Comparison of ENCODE assay signal across 29 cellular contexts in the genomic region with DNA sequence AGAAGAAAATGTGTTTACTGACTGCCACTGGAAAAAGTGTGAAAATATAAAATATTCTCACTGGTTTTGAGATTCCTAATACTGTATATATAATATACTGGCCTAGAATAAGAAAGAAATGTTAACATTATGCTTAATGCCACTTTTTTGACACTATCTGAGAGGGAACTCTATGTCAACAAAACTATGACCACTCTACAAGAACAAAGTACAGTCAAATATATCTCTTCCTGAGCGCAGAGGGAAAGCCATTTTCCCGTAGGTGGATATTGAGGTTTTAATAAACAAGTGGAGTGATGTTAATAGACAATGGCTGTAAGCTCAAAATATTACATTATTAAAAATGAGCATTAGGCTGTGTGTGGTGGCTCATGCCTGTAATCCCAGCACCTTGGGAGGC. TPM values are rescaled to one million over a fixed set of nuclear protein-coding genes. Genes with fewer than 3 reads are reported as not detected.
DNase-seq lines count a peak whose midpoint lies in the region; ATAC-seq, FAIRE-seq and TF ChIP-seq lines count a peak whose summit lies in the region.
"Had no signal": no experiment of that assay in that cellular context is flagged by ENCODE, and none has a peak within 500 bp of the region (broad histone marks: within the 10 kb centered on the region; RNA-seq: fewer than 3 reads in every experiment).

No MANE protein-coding gene starts in this region.

- FAIRE-seq in HepG2 (lab: Jason Lieb, UNC) = no peak
- FAIRE-seq: A204.1, A549, D721Med had no signal

- in situ Hi-C loops in HepG2 (cut with HindIII; ENCODE audit: extremely low pct_ligation_motif_present, low pct_unique_long_range_greater_than_20kb) = no loop called here

- H3K4me2 ChIP-seq in HepG2 (ENCODE audit: low read depth, low read length) = peak overlapping the region; percentile 41
- H3K4me2 ChIP-seq: A549, BLaER1 had no signal

- ATAC-seq in HepG2 = peak; percentile 80
- ATAC-seq: A549; CD8-positive, alpha-beta T cell had no signal

- H3K27me3 ChIP-seq in HepG2 (ENCODE audit: control insufficient read depth in 1 of 2, insufficient read depth in 2 of 2, low read length in 2 of 2) (no peaks in the 10 kb centered on the region), esophagus muscularis mucosa (no peaks in the 10 kb centered on the region)
- H3K27me3 ChIP-seq: BE2C; BLaER1; BLaER1 treated with 17β-estradiol and CSF1 and Interleukin-3, amounts not matched to agents 10 nM and 100 nM had no signal

- H3K9ac ChIP-seq in HepG2 (ENCODE audit: insufficient read depth, low read depth, low read length) = no peak overlapping the region
- H3K9ac ChIP-seq: BLaER1; BLaER1 treated with 17β-estradiol and CSF1 and Interleukin-3, amounts not matched to agents 10 nM and 100 nM had no signal

- peaks cover 8% of the 10 kb centered on the region for H3K79me2 ChIP-seq in HepG2 (ENCODE audit: insufficient read depth, low read length)

- 37% methylated on average over 2 of the region's 2 CpGs for whole genome bisulfite sequencing in HepG2 (ENCODE audit: low lambda C conversion rate)
- 98% methylated on average over 2 of the region's 2 CpGs for WGBS in esophagus muscularis mucosa

- no peak for TF ChIP-seq POLR2A in HepG2 (IDR thresholded peaks at IDR 0.05; ENCODE audit: insufficient read depth in 1 of 2, low read depth in 2 of 2, low read length in 2 of 2)
- no peak for TF ChIP-seq POLR2A in esophagus muscularis mucosa (IDR thresholded peaks at IDR 0.05; ENCODE audit: low read depth)

- no peaks in the 10 kb centered on the region for H3K9me3 ChIP-seq in HepG2 (ENCODE audit: low read length)
- H3K9me3 ChIP-seq in esophagus muscularis mucosa = no peaks in the 10 kb centered on the region
- H3K9me3 ChIP-seq: A549; BE2C; BLaER1; BLaER1 treated with 17β-estradiol and CSF1 and Interleukin-3, amounts not matched to agents 10 nM and 100 nM; Caco-2 had no signal

- TF ChIP-seq EP300 in HepG2 (IDR thresholded peaks at IDR 0.05; ENCODE audit: low read depth in 2 of 2, low read length in 2 of 2) = 0 out of 4 replicates have a peak, but pooled peaks of 1 of the 2 experiments have one; percentile 27
- no peak for TF ChIP-seq EP300 in HepG2 (CRISPR knock-in tag; IDR thresholded peaks at IDR 0.05; ENCODE audit: borderline replicate concordance)
- no peak for TF ChIP-seq EP300 in esophagus muscularis mucosa (IDR thresholded peaks at IDR 0.05)

- TF ChIP-seq RAD21 in HepG2 (CRISPR knock-in tag; IDR thresholded peaks at IDR 0.05) = no peak

- H3K27ac ChIP-seq in HepG2 (ENCODE audit: extremely low read length, insufficient read depth, low read length) (peak overlapping the region; percentile 60), esophagus muscularis mucosa (replicated peaks in 1 of 4) (no peak overlapping the region)
- H3K27ac ChIP-seq: 22Rv1; A549; BLaER1; BLaER1 treated with 17β-estradiol and CSF1 and Interleukin-3, amounts not matched to agents 10 nM and 100 nM; C4-2B had no signal

- H3K4me1 ChIP-seq in HepG2 (ENCODE audit: insufficient read depth, low read length) (peaks cover 53% of the 10 kb centered on the region), esophagus muscularis mucosa (peaks cover 0 to 8% (median 3%) of the 10 kb centered on the region in 4 donors)
- H3K4me1 ChIP-seq: A549, BE2C, BLaER1, Caco-2 had no signal

- H3K36me3 ChIP-seq in HepG2 (replicated peaks in 1 of 2; ENCODE audit: control insufficient read depth in 1 of 2, insufficient read depth in 2 of 2, low read length in 2 of 2) (peaks cover 9 to 32% of the 10 kb centered on the region in 2 experiments), esophagus muscularis mucosa (peaks cover 0 to 13% (median 1%) of the 10 kb centered on the region in 4 donors)

- intact Hi-C loops in HepG2 (cut with micrococcal nuclease; ENCODE audit: unreplicated experiment) = no loop called here
- intact Hi-C loops in esophagus muscularis mucosa (cut with DNase I) = no loop called here

- BruUV-seq in HepG2 (replicated peaks; lab: Mats Ljungman, UMichigan) = no TSS peak

- POLR2A ChIA-PET in HepG2 (lab: Yijun Ruan, JAX) = interaction anchor here (1.0 kb wide), 1 partner anchor 25 kb away, joined by 5 read pairs; a partner anchor contains a TSS

- DNase-seq in HepG2 (ENCODE audit: low spot score) = peak; percentile 51
- no peak for DNase-seq in esophagus muscularis mucosa (ENCODE audit: extremely low spot score)
- DNase-seq: 8988T; ACHN; AML-193; BE2C; C1 segment of cervical spinal cord; Caco-2; Calu3; CD4-positive, alpha-beta memory T cell; CD4-positive, alpha-beta T cell; CD4-positive, CD25-positive, alpha-beta regulatory T cell; CD8-positive, alpha-beta memory T cell; CD8-positive, alpha-beta T cell; COR-L47; DMS 273 treated with DMSO at 0.1 percent for 48 hours; DMS153; DMS53; DMS79; DMS79 treated with DMSO at 0.1 percent for 48 hours; DND-41; EL had no signal

- H2AFZ ChIP-seq in HepG2 (ENCODE audit: low read length) = no peak overlapping the region

- no peak overlapping the region; a peak in 1 of 6 replicates for H3K4me3 ChIP-seq in HepG2 (replicated peaks in 1 of 3; ENCODE audit: insufficient read depth in 1 of 3, low read depth in 2 of 3, low read length in 3 of 3)
- no peak overlapping the region for H3K4me3 ChIP-seq in esophagus muscularis mucosa
- H3K4me3 ChIP-seq: A549; BLaER1; BLaER1 treated with 17β-estradiol and CSF1 and Interleukin-3, amounts not matched to agents 10 nM and 100 nM had no signal

- no peak for TF ChIP-seq CTCF in HepG2 (CRISPR knock-in tag; IDR thresholded peaks at IDR 0.05)
- TF ChIP-seq CTCF in esophagus muscularis mucosa (IDR thresholded peaks at IDR 0.05) = no peak

- no peaks in the 10 kb centered on the region for H4K20me1 ChIP-seq in HepG2 (ENCODE audit: insufficient read depth, low read length)

- CTCF ChIA-PET in HepG2 (lab: Yijun Ruan, JAX; ENCODE audit: low intra/inter-chr PET ratio, low total read pairs) = no interaction called here

TF ChIP-seq in HepG2, 621 proteins besides CTCF, POLR2A, EP300 and RAD21 (continues in another document):
- TF ChIP-seq NR3C1 (CRISPR knock-in tag; IDR thresholded peaks at IDR 0.05) (no peak), EHMT2 (IDR thresholded peaks at IDR 0.05; ENCODE audit: borderline replicate concordance, low read depth, low read length) (no peak)

RNA-seq across cellular contexts. Expression of a gene that starts 24.9 kb away (rescaled TPM):
- 64.6 and 80.2 TPM in 2 replicates for total RNA-seq in HepG2 (2016; rRNA removed; fragmentation: Illumina TruSeq; extraction: Trizol)
- total RNA-seq in HepG2 (2016; cell fraction: cytosol; rRNA removed; fragmentation: Illumina TruSeq; extraction: Trizol; ENCODE audit: low read depth) = 73.1 and 82.6 TPM in 2 replicates
- total RNA-seq in HepG2 (2016; cell fraction: insoluble cytoplasmic fraction; rRNA removed; fragmentation: Illumina TruSeq; extraction: Trizol) = 63.7 and 77.9 TPM in 2 replicates
- total RNA-seq in HepG2 (2016; cell fraction: membrane; rRNA removed; fragmentation: Illumina TruSeq; extraction: Trizol) = 106 and 122 TPM in 2 replicates
- 32.6 and 33.3 TPM in 2 replicates for total RNA-seq in HepG2 (2016; cell fraction: nucleus; rRNA removed; fragmentation: Illumina TruSeq; extraction: Trizol)
- 57.0 and 67.5 TPM in 2 replicates for polyA plus RNA-seq in HepG2 (2011; rRNA removed)
- 51.3 and 61.3 TPM in 2 replicates for polyA plus RNA-seq in HepG2 (2011; cell fraction: cytosol; rRNA removed)
- 14.6 and 17.6 TPM in 2 replicates for polyA plus RNA-seq in HepG2 (2011; cell fraction: nucleus; rRNA removed)
- 54.2 and 60.4 TPM in 2 replicates for polyA plus RNA-seq in HepG2 (2012)
- polyA plus RNA-seq in HepG2 (2016; cell fraction: cytosol; fragmentation: Illumina TruSeq; extraction: Trizol; ENCODE audit: low read depth) = 97.6 and 109 TPM in 2 replicates
- polyA plus RNA-seq in HepG2 (2016; cell fraction: insoluble cytoplasmic fraction; fragmentation: Illumina TruSeq; extraction: Trizol; ENCODE audit: low read depth) = 80.7 and 81.4 TPM in 2 replicates
- polyA plus RNA-seq in HepG2 (2016; cell fraction: membrane; fragmentation: Illumina TruSeq; extraction: Trizol; ENCODE audit: low read depth) = 106 and 108 TPM in 2 replicates
- polyA plus RNA-seq in HepG2 (2016; cell fraction: nucleus; fragmentation: Illumina TruSeq; extraction: Trizol; ENCODE audit: insufficient read depth, low read depth) = 40.8 and 43.1 TPM in 2 replicates
- 29.2 and 36.0 TPM in 2 replicates for polyA minus RNA-seq in HepG2 (2011; rRNA and poly(A)+ RNA removed; ENCODE audit: low replicate concordance)
- polyA minus RNA-seq in HepG2 (2011; cell fraction: cytosol; rRNA and poly(A)+ RNA removed) = 18.1 and 22.4 TPM in 2 replicates
- polyA minus RNA-seq in HepG2 (2011; cell fraction: nucleus; rRNA and poly(A)+ RNA removed) = 25.2 and 25.4 TPM in 2 replicates
- total RNA-seq in esophagus muscularis mucosa = 10 to 100 TPM; 16.9 to 20.9 (median 18.4) TPM

RNA-seq across cellular contexts. Expression of a gene that starts 25.5 kb away (rescaled TPM):
- total RNA-seq in HepG2 (2016; rRNA removed; fragmentation: Illumina TruSeq; extraction: Trizol) = 26.0 and 28.0 TPM in 2 replicates
- total RNA-seq in HepG2 (2016; cell fraction: cytosol; rRNA removed; fragmentation: Illumina TruSeq; extraction: Trizol; ENCODE audit: low read depth) = 38.2 and 38.5 TPM in 2 replicates
- 24.7 and 29.3 TPM in 2 replicates for total RNA-seq in HepG2 (2016; cell fraction: insoluble cytoplasmic fraction; rRNA removed; fragmentation: Illumina TruSeq; extraction: Trizol)
- total RNA-seq in HepG2 (2016; cell fraction: membrane; rRNA removed; fragmentation: Illumina TruSeq; extraction: Trizol) = 21.6 and 25.0 TPM in 2 replicates
- 29.9 and 30.1 TPM in 2 replicates for total RNA-seq in HepG2 (2016; cell fraction: nucleus; rRNA removed; fragmentation: Illumina TruSeq; extraction: Trizol)
- polyA plus RNA-seq in HepG2 (2011; rRNA removed) = 12.7 and 15.4 TPM in 2 replicates
- polyA plus RNA-seq in HepG2 (2011; cell fraction: cytosol; rRNA removed) = 12.8 and 14.3 TPM in 2 replicates
- 8.4 and 10.7 TPM in 2 replicates for polyA plus RNA-seq in HepG2 (2011; cell fraction: nucleus; rRNA removed)
- polyA plus RNA-seq in HepG2 (2012) = 7.3 and 8.6 TPM in 2 replicates
- 6.3 and 6.7 TPM in 2 replicates for polyA plus RNA-seq in HepG2 (2016; cell fraction: cytosol; fragmentation: Illumina TruSeq; extraction: Trizol; ENCODE audit: low read depth)
- 17.7 and 22.2 TPM in 2 replicates for polyA plus RNA-seq in HepG2 (2016; cell fraction: insoluble cytoplasmic fraction; fragmentation: Illumina TruSeq; extraction: Trizol; ENCODE audit: low read depth)
- 7.8 and 8.7 TPM in 2 replicates for polyA plus RNA-seq in HepG2 (2016; cell fraction: membrane; fragmentation: Illumina TruSeq; extraction: Trizol; ENCODE audit: low read depth)
- 9.7 and 11.7 TPM in 2 replicates for polyA plus RNA-seq in HepG2 (2016; cell fraction: nucleus; fragmentation: Illumina TruSeq; extraction: Trizol; ENCODE audit: insufficient read depth, low read depth)
- polyA minus RNA-seq in HepG2 (2011; rRNA and poly(A)+ RNA removed; ENCODE audit: low replicate concordance) = 53.8 and 71.4 TPM in 2 replicates
- polyA minus RNA-seq in HepG2 (2011; cell fraction: cytosol; rRNA and poly(A)+ RNA removed) = 9.6 and 10.5 TPM in 2 replicates
- 54.6 and 59.7 TPM in 2 replicates for polyA minus RNA-seq in HepG2 (2011; cell fraction: nucleus; rRNA and poly(A)+ RNA removed)
- 10 to 100 TPM; 10.6 to 24.9 (median 15.2) TPM for total RNA-seq in esophagus muscularis mucosa
